Comparison of ENCODE assay signal across 8 cellular contexts in genomic region chr5:78509145-78509865, GRCh38.
DNase-seq lines count a peak whose midpoint lies in the region; ATAC-seq and TF ChIP-seq lines count a peak whose summit lies in the region.

No MANE protein-coding gene starts in this region.

- TF ChIP-seq POLR2A in sigmoid colon (IDR thresholded peaks at IDR 0.05), result no peak

- no peaks in the 10 kb centered on the region for H3K27me3 ChIP-seq in sigmoid colon

- H3K9me3 Mint-ChIP-seq in endothelial cell (ENCODE audit: unreplicated experiment), result no peaks in the 10 kb centered on the region

- 47 to 83% methylated on average over 18 of the region's 18 CpGs for WGBS in sigmoid colon, 2 donors

- TF ChIP-seq CTCF in endothelial cell (IDR thresholded peaks at IDR 0.05; ENCODE audit: unreplicated experiment) (no peak), sigmoid colon (IDR thresholded peaks at IDR 0.05) (no peak)

- H3K36me3 Mint-ChIP-seq in endothelial cell (ENCODE audit: low read depth, unreplicated experiment), result peaks cover 15% of the 10 kb centered on the region

- no peak overlapping the region for H3K27ac Mint-ChIP-seq in endothelial cell (ENCODE audit: unreplicated experiment)

- ATAC-seq in GM19452 (IDR thresholded peaks at IDR 0.05; ENCODE audit: unreplicated experiment) (peak; percentile 8), GM21723 (IDR thresholded peaks at IDR 0.05; ENCODE audit: unreplicated experiment) (no peak), GM21360 (IDR thresholded peaks at IDR 0.05; ENCODE audit: unreplicated experiment) (no peak), GM19328 (IDR thresholded peaks at IDR 0.05; ENCODE audit: unreplicated experiment) (no peak), HG03095 (IDR thresholded peaks at IDR 0.05; ENCODE audit: unreplicated experiment) (no peak)

- H3K27ac ChIP-seq in sigmoid colon, result peak overlapping the region; percentile 78 to 84 (median 82)

- H3K4me1 ChIP-seq in sigmoid colon, result peaks cover 0 to 77% (median 67%) of the 10 kb centered on the region in 4 donors

- peak overlapping the region; percentile 51 for H3K4me3 Mint-ChIP-seq in endothelial cell (ENCODE audit: unreplicated experiment)

- DNase-seq in NCI-H69 (lab: John Stamatoyannopoulos, UW) (peak; percentile 37), endothelial cell (ENCODE audit: low spot score) (no peak), sigmoid colon (no peak)

- intact Hi-C loops in sigmoid colon (cut with DNase I), result loop anchor here (10.0 kb wide), 1 partner anchor 215 kb away; the partner anchor contains the start of gene AP3B1

- H3K36me3 ChIP-seq in sigmoid colon, result no peaks in the 10 kb centered on the region

- no peaks in the 10 kb centered on the region for H3K9me3 ChIP-seq in sigmoid colon

- peak overlapping the region; percentile 22 to 51 (median 46) for H3K4me3 ChIP-seq in sigmoid colon

- no peak for TF ChIP-seq EP300 in sigmoid colon (IDR thresholded peaks at IDR 0.05)

- peaks cover 4% of the 10 kb centered on the region for H3K27me3 Mint-ChIP-seq in endothelial cell (ENCODE audit: unreplicated experiment)

- peaks cover 38% of the 10 kb centered on the region for H3K4me1 Mint-ChIP-seq in endothelial cell (ENCODE audit: unreplicated experiment)
